22 cellular contexts compared by ENCODE assay signal in the genomic region with DNA sequence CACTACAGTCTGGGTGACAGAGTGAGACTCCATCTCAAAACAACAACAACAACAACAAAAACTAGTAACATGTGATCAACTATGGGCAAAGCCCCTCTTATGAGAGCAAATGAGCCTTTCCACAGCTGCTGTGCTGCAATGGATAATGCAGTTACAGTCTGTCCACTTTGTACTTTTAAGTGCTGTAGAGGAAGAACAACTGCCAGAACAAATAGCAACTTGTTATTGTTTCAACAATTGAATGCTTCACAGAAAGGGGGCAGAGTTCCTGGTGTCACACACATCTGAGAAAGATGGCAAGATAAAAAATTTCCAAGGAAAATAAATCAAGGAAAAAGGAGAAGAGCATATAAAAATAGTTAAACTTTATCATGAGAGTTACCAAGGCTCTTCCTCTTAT.
DNase-seq lines count a peak whose midpoint lies in the region; TF ChIP-seq lines count a peak whose summit lies in the region.
"Had no signal": no experiment of that assay in that cellular context is flagged by ENCODE, and none has a peak within 500 bp of the region (broad histone marks: within the 10 kb centered on the region; RNA-seq: fewer than 3 reads in every experiment).

No MANE protein-coding gene starts in this region.

- no peaks in the 10 kb centered on the region for H3K79me2 ChIP-seq in OCI-LY7 (ENCODE audit: insufficient read depth, low read depth, low read length)

- no peak overlapping the region for H2AFZ ChIP-seq in OCI-LY7 (ENCODE audit: low read length)

- BruUV-seq in OCI-LY7 (replicated peaks; lab: Mats Ljungman, UMichigan): no TSS peak

- H3K27me3 ChIP-seq in breast epithelium: no peaks in the 10 kb centered on the region

- TF ChIP-seq CTCF in OCI-LY7 (conservative IDR thresholded peaks at IDR 0.05; ENCODE audit: low read length): 0 out of 2 replicates have a peak, but pooled peaks have one; percentile 8
- peak; percentile 32 for TF ChIP-seq CTCF in epithelial cell of proximal tubule (conservative IDR thresholded peaks at IDR 0.05; ENCODE audit: low read depth, low read length)
- no peak for TF ChIP-seq CTCF in osteocyte (IDR thresholded peaks at IDR 0.05)
- no peak for TF ChIP-seq CTCF in breast epithelium (IDR thresholded peaks at IDR 0.05)

- POLR2A ChIA-PET in OCI-LY7 (lab: Charles Lee): interaction anchor here (0.6 to 0.7 kb wide), 2 partner anchors 428 to 486 kb away, joined by 3 read pairs; no protein-coding TSS in a partner anchor

- no peaks in the 10 kb centered on the region for H3K36me3 ChIP-seq in OCI-LY7 (ENCODE audit: insufficient read depth, low read length)
- no peaks in the 10 kb centered on the region for H3K36me3 ChIP-seq in breast epithelium
- H3K36me3 ChIP-seq: prostate gland had no signal

- CTCF ChIA-PET in OCI-LY7 (lab: Charles Lee; ENCODE audit: unreplicated experiment): no interaction called here

- H3K27me3 Mint-ChIP-seq in osteocyte (ENCODE audit: unreplicated experiment): no peaks in the 10 kb centered on the region
- H3K27me3 Mint-ChIP-seq: activated CD4-positive, alpha-beta T cell treated with anti-CD3 and anti-CD28 coated beads for 36 hours; activated CD8-positive, alpha-beta memory T cell treated with anti-CD3 and anti-CD28 coated beads, Interleukin-2, amount 10 ng/mL, durations not matched to agents 7 days and 5 days; CD8-positive, alpha-beta memory T cell; IgD-negative memory B cell; stimulated activated memory B cell treated with anti-CD40 and anti-IgM and Interleukin-4, amounts not matched to agents 10 μg/mL and 1 μg/mL and 100 μg/mL, for 72 hours; type B pancreatic cell had no signal

- H3K9me3 ChIP-seq in OCI-LY7 (ENCODE audit: low read length) (no peaks in the 10 kb centered on the region), breast epithelium (no peaks in the 10 kb centered on the region)
- H3K9me3 ChIP-seq: prostate gland had no signal

- H3K9me2 ChIP-seq in OCI-LY7 (ENCODE audit: insufficient read depth, low read length): no peaks in the 10 kb centered on the region

- no peak overlapping the region for H3K4me3 Mint-ChIP-seq in osteocyte (ENCODE audit: unreplicated experiment)
- H3K4me3 Mint-ChIP-seq: activated CD4-positive, alpha-beta T cell treated with anti-CD3 and anti-CD28 coated beads for 36 hours; activated CD8-positive, alpha-beta memory T cell treated with anti-CD3 and anti-CD28 coated beads, Interleukin-2, amount 10 ng/mL, durations not matched to agents 7 days and 5 days; CD8-positive, alpha-beta memory T cell; IgD-negative memory B cell; stimulated activated memory B cell treated with anti-CD40 and anti-IgM and Interleukin-4, amounts not matched to agents 10 μg/mL and 1 μg/mL and 100 μg/mL, for 72 hours; type B pancreatic cell had no signal

- no peaks in the 10 kb centered on the region for H4K20me1 ChIP-seq in OCI-LY7 (ENCODE audit: insufficient read depth, low read length)

- H3K4me1 Mint-ChIP-seq in osteocyte (ENCODE audit: unreplicated experiment): peaks cover 33% of the 10 kb centered on the region
- H3K4me1 Mint-ChIP-seq: activated CD4-positive, alpha-beta T cell treated with anti-CD3 and anti-CD28 coated beads for 36 hours; activated CD8-positive, alpha-beta memory T cell treated with anti-CD3 and anti-CD28 coated beads, Interleukin-2, amount 10 ng/mL, durations not matched to agents 7 days and 5 days; CD8-positive, alpha-beta memory T cell; IgD-negative memory B cell; stimulated activated memory B cell treated with anti-CD40 and anti-IgM and Interleukin-4, amounts not matched to agents 10 μg/mL and 1 μg/mL and 100 μg/mL, for 72 hours had no signal

- no peaks in the 10 kb centered on the region for H3K36me3 Mint-ChIP-seq in osteocyte (ENCODE audit: unreplicated experiment)
- H3K36me3 Mint-ChIP-seq: stimulated activated memory B cell treated with anti-CD40 and anti-IgM and Interleukin-4, amounts not matched to agents 10 μg/mL and 1 μg/mL and 100 μg/mL, for 72 hours; type B pancreatic cell had no signal

- intact Hi-C loops in OCI-LY7 (cut with micrococcal nuclease; ENCODE audit: unreplicated experiment): no loop called here
- intact Hi-C loops in posterior vena cava (cut with DNase I): no loop called here
- intact Hi-C loops in breast epithelium (cut with DNase I; ENCODE audit: low total_unique reads): no loop called here

- H3K27ac ChIP-seq in OCI-LY7 (ENCODE audit: low read depth, low read length, poor library complexity, severe bottlenecking) (no peak overlapping the region), breast epithelium (no peak overlapping the region)
- H3K27ac ChIP-seq: SK-N-MC had no signal

- H3K4me1 ChIP-seq in OCI-LY7 (ENCODE audit: insufficient read depth, low read length, poor library complexity, severe bottlenecking) (peaks cover 14% of the 10 kb centered on the region), breast epithelium (no peaks in the 10 kb centered on the region)
- H3K4me1 ChIP-seq: prostate gland had no signal

- peak; percentile 71 for DNase-seq in Ammon's horn (ENCODE audit: low spot score)
- DNase-seq in OCI-LY7 (ENCODE audit: low spot score): no peak
- DNase-seq in epithelial cell of proximal tubule (ENCODE audit: low read depth): no peak
- DNase-seq in osteocyte (ENCODE audit: extremely low spot score, unreplicated experiment): no peak
- no peak for DNase-seq in GM19240 (ENCODE audit: insufficient read length, low spot score)
- no peak for DNase-seq in posterior vena cava (ENCODE audit: low spot score)
- no peak for DNase-seq in activated naive CD4-positive, alpha-beta T cell treated with anti-CD3 and anti-CD28 coated beads, Interleukin-2, amount 50 U/mL, for 16 hours
- DNase-seq in breast epithelium (ENCODE audit: low spot score in 2 of 2): no peak
- DNase-seq: ACHN; activated CD4-positive, alpha-beta T cell treated with anti-CD3 and anti-CD28 coated beads for 36 hours; activated CD8-positive, alpha-beta memory T cell treated with anti-CD3 and anti-CD28 coated beads, Interleukin-2, amount 10 ng/mL, durations not matched to agents 7 days and 5 days; CD8-positive, alpha-beta memory T cell; EL; left colon; NCI-H2081 treated with DMSO at 0.1 percent for 48 hours; NCI-H69 had no signal

- H3K4me3 ChIP-seq in OCI-LY7 (ENCODE audit: low read depth, low read length, poor library complexity, severe bottlenecking) (no peak overlapping the region), epithelial cell of proximal tubule (ENCODE audit: low read depth, low read length) (no peak overlapping the region), breast epithelium (no peak overlapping the region)
- H3K4me3 ChIP-seq: prostate gland, SK-N-MC had no signal

- no peak overlapping the region for H3K4me2 ChIP-seq in OCI-LY7 (ENCODE audit: low read length)

- peak overlapping the region; percentile 54 for H3K27ac Mint-ChIP-seq in osteocyte (ENCODE audit: unreplicated experiment)
- H3K27ac Mint-ChIP-seq: activated CD4-positive, alpha-beta T cell treated with anti-CD3 and anti-CD28 coated beads for 36 hours; activated CD8-positive, alpha-beta memory T cell treated with anti-CD3 and anti-CD28 coated beads, Interleukin-2, amount 10 ng/mL, durations not matched to agents 7 days and 5 days; activated T-helper 2 cell treated with anti-CD3 and anti-CD28 coated beads, Interferon-gamma antibody, Interleukin-2, Interleukin-4, amounts not matched to agents 10 μg/mL and 5 μg/mL and 100 μg/mL, durations not matched to agents 14 hours and 24 hours and 36 hours; IgD-negative memory B cell; stimulated activated memory B cell treated with anti-CD40 and anti-IgM and Interleukin-4, amounts not matched to agents 10 μg/mL and 1 μg/mL and 100 μg/mL, for 72 hours; type B pancreatic cell had no signal

- no peak for TF ChIP-seq POLR2A in breast epithelium (IDR thresholded peaks at IDR 0.05)

- no peaks in the 10 kb centered on the region for H3K9me3 Mint-ChIP-seq in osteocyte (ENCODE audit: unreplicated experiment)
- H3K9me3 Mint-ChIP-seq: activated T-helper 2 cell treated with anti-CD3 and anti-CD28 coated beads, Interferon-gamma antibody, Interleukin-2, Interleukin-4, amounts not matched to agents 10 μg/mL and 5 μg/mL and 100 μg/mL, durations not matched to agents 14 hours and 24 hours and 36 hours; CD8-positive, alpha-beta memory T cell; IgD-negative memory B cell; stimulated activated memory B cell treated with anti-CD40 and anti-IgM and Interleukin-4, amounts not matched to agents 10 μg/mL and 1 μg/mL and 100 μg/mL, for 72 hours; type B pancreatic cell had no signal

Comparison
In these comparisons a context has a peak if more than half of its experiments do, and no peak if none do; other contexts are left out.
1. CTCF ChIP-seq: peak in OCI-LY7 (single experiment) and epithelial cell of proximal tubule (single experiment); none in osteocyte (single experiment) and breast epithelium (0 of 3).